Comparison of ENCODE assay signal across 8 cellular contexts in genomic region chr2:238106698-238107524, GRCh38. TPM values are rescaled to one million over a fixed set of nuclear protein-coding genes. Genes with fewer than 3 reads are reported as not detected.
A peak's percentile ranks its signal among the peaks of the same experiment; 100 is the strongest.
DNase-seq lines count a peak whose midpoint lies in the region; ATAC-seq and TF ChIP-seq lines count a peak whose summit lies in the region.

No MANE protein-coding gene starts in this region.

- TF ChIP-seq POLR2A in ovary (IDR thresholded peaks at IDR 0.05) = no peak

- WGBS in ovary, 3 donors = 76 to 81% (median 77%) methylated on average over 23 to 28 of the region's 28 CpGs

- no peak for ATAC-seq in Right ventricle myocardium inferior
- no peak for ATAC-seq in left cardiac atrium
- peak; percentile 7 for ATAC-seq in HG03159 (IDR thresholded peaks at IDR 0.05; ENCODE audit: unreplicated experiment)

- H3K4me1 ChIP-seq in ovary (ENCODE audit: insufficient read depth) = no peaks in the 10 kb centered on the region

- DNase-seq in Right ventricle myocardium inferior (ENCODE audit: missing footprints) (peak; percentile 52), left cardiac atrium (no peak), amniotic epithelial cell (ENCODE audit: low read depth) (peak; percentile 16), ovary (peak in 3 of 5 donors; percentile 13 to 27 (median 16)), NCI-H1436 treated with DMSO at 0.1 percent for 48 hours (lab: John Stamatoyannopoulos, UW) (no peak), medulla oblongata (ENCODE audit: extremely low spot score) (no peak), germinal center (ENCODE audit: low spot score) (no peak)

- no peak for TF ChIP-seq EP300 in ovary (IDR thresholded peaks at IDR 0.05)

- H3K9me3 ChIP-seq in ovary = no peaks in the 10 kb centered on the region

- H3K27ac ChIP-seq in ovary = no peak overlapping the region

- no peak overlapping the region for H3K4me3 ChIP-seq in ovary

- no peaks in the 10 kb centered on the region for H3K27me3 ChIP-seq in ovary

- no peak for TF ChIP-seq CTCF in ovary (IDR thresholded peaks at IDR 0.05)

- intact Hi-C loops in Right ventricle myocardium inferior (cut with DNase I) = no loop called here
- intact Hi-C loops in left cardiac atrium (cut with DNase I) = no loop called here
- intact Hi-C loops in ovary (cut with DNase I) = no loop called here

- H3K36me3 ChIP-seq in ovary = no peaks in the 10 kb centered on the region

RNA-seq across cellular contexts. Expression of gene ESPNL, which starts 6.8 kb away (rescaled TPM):
- total RNA-seq in Right ventricle myocardium inferior = not detected
- under 1 TPM; 0.15 to 0.26 TPM for total RNA-seq in left cardiac atrium
- total RNA-seq in ovary = 10 to 100 TPM in 1 of 7 donors, 1 to 10 TPM in 2, under 1 TPM in 4; 0.11 to 12.9 (median 0.61) TPM
- 1 to 10 TPM in 1 of 2 donors, under 1 TPM in 1; 0.15 to 1.2 TPM for polyA plus RNA-seq in ovary

RNA-seq across cellular contexts. Expression of gene KLHL30, which starts 31.6 kb away (rescaled TPM):
- total RNA-seq in Right ventricle myocardium inferior = 20.6 TPM
- total RNA-seq in left cardiac atrium = 10 to 100 TPM; 15.8 to 16.6 TPM
- under 1 TPM in 6 of 7 donors, not detected in 1; 0.08 to 0.74 (median 0.26) TPM for total RNA-seq in ovary
- under 1 TPM; 0.20 to 0.24 TPM for polyA plus RNA-seq in ovary

RNA-seq across cellular contexts. Expression of gene SCLY, which starts 46.1 kb away (rescaled TPM):
- 10.8 TPM for total RNA-seq in Right ventricle myocardium inferior
- total RNA-seq in left cardiac atrium = 10 to 100 TPM in 1 of 2 donors, 1 to 10 TPM in 1; 9.6 to 10.9 TPM
- 10 to 100 TPM in 5 of 7 donors, 1 to 10 TPM in 2; 7.3 to 17.5 (median 12.5) TPM for total RNA-seq in ovary
- 10 to 100 TPM in 1 of 2 donors, 1 to 10 TPM in 1; 7.6 to 18.0 TPM for polyA plus RNA-seq in ovary

RNA-seq across cellular contexts. Expression of gene ERFE, which starts 51.9 kb away (rescaled TPM):
- total RNA-seq in Right ventricle myocardium inferior (0.51 TPM), left cardiac atrium (1 to 10 TPM in 1 of 2 donors, not detected in 1; 1.2 TPM), ovary (under 1 TPM in 4 of 7 donors, not detected in 3; 0.20 to 0.69 (median 0.34) TPM)
- under 1 TPM in 1 of 2 donors, not detected in 1; 0.19 TPM for polyA plus RNA-seq in ovary

Comparison
In these comparisons a context has a peak if more than half of its experiments do, and no peak if none do; other contexts are left out.
1. DNase-seq: peak in Right ventricle myocardium inferior (single experiment), amniotic epithelial cell (single experiment) and ovary (3 of 5); none in left cardiac atrium (single experiment), NCI-H1436 treated with DMSO at 0.1 percent for 48 hours (single experiment), medulla oblongata (single experiment) and germinal center (single experiment).
2. RNA of gene KLHL30, which starts 31.6 kb away (total RNA-seq): 20.6 TPM in Right ventricle myocardium inferior (single experiment) and 15.8 to 16.6 TPM in left cardiac atrium; 0.08 to 0.74 TPM in ovary; every median in the first group is over 4 times any median in the second.